ENCODE assay signal across 9 cellular contexts in genomic region chr5:157387683-157388093, GRCh38.
A peak's percentile ranks its signal among the peaks of the same experiment; 100 is the strongest.
DNase-seq lines count a peak whose midpoint lies in the region; ATAC-seq, FAIRE-seq and TF ChIP-seq lines count a peak whose summit lies in the region.
"Had no signal": no experiment of that assay in that cellular context is flagged by ENCODE, and none has a peak within 500 bp of the region (broad histone marks: within the 10 kb centered on the region; RNA-seq: fewer than 3 reads in every experiment).

No MANE protein-coding gene starts in this region.

- ATAC-seq in natural killer cell, result no peak
- no peak for ATAC-seq in GM19395 (IDR thresholded peaks at IDR 0.05; ENCODE audit: unreplicated experiment)
- ATAC-seq in GM19351 (IDR thresholded peaks at IDR 0.05; ENCODE audit: unreplicated experiment), result no peak
- ATAC-seq: GM12878 had no signal

- intact Hi-C loops in natural killer cell (cut with micrococcal nuclease), result no loop called here
- intact Hi-C loops in kidney (cut with DNase I), result no loop called here

- H3K27me3 Mint-ChIP-seq in natural killer cell (ENCODE audit: low read depth in 2 of 2), result no peaks in the 10 kb centered on the region

- peaks cover 42% of the 10 kb centered on the region for H3K36me3 Mint-ChIP-seq in natural killer cell

- no peak for TF ChIP-seq CTCF in AG09319 (IDR thresholded peaks at IDR 0.05; ENCODE audit: low read depth, low read length)
- TF ChIP-seq CTCF in epithelial cell of esophagus (IDR thresholded peaks at IDR 0.05; ENCODE audit: insufficient read depth, low read depth, low read length, missing control alignments), result no peak
- no peak for TF ChIP-seq CTCF in natural killer cell (IDR thresholded peaks at IDR 0.05)
- no peak for TF ChIP-seq CTCF in kidney (IDR thresholded peaks at IDR 0.05; ENCODE audit: borderline replicate concordance, extremely low read depth, insufficient read depth)

- H3K36me3 ChIP-seq in kidney (ENCODE audit: control insufficient read depth in 1 of 2, insufficient read depth in 2 of 2, low read length in 2 of 2), result peaks cover 30 to 52% of the 10 kb centered on the region in 2 donors

- H3K9ac ChIP-seq in kidney (ENCODE audit: low read length in 2 of 2), result no peak overlapping the region

- H3K4me3 Mint-ChIP-seq in natural killer cell, result no peak overlapping the region

- FAIRE-seq in kidney (lab: Jason Lieb, UNC), result no peak
- FAIRE-seq: GM12878 had no signal

- peak overlapping the region; percentile 80 to 88 for H3K27ac Mint-ChIP-seq in natural killer cell

- DNase-seq in AG09319 (ENCODE audit: extremely low read depth, low read depth), result peak; percentile 88
- peak; percentile 34 to 78 for DNase-seq in NCI-H446 (lab: John Stamatoyannopoulos, UW)
- peak; percentile 66 for DNase-seq in epithelial cell of esophagus (ENCODE audit: low read depth)
- no peak for DNase-seq in natural killer cell
- no peak for DNase-seq in kidney
- no peak for DNase-seq in SKM-1 treated with dmso at 0.1 percent for 144 hours (lab: John Stamatoyannopoulos, UW; ENCODE audit: unreplicated experiment)

- H3K9me3 Mint-ChIP-seq in natural killer cell, result no peaks in the 10 kb centered on the region

- H3K4me3 ChIP-seq in epithelial cell of esophagus (ENCODE audit: low read length), result no peak overlapping the region
- no peak overlapping the region for H3K4me3 ChIP-seq in kidney (ENCODE audit: low read length in 2 of 2)
- H3K4me3 ChIP-seq: GM12878 had no signal

- H3K9me3 ChIP-seq in kidney (ENCODE audit: control insufficient read depth in 1 of 2, low read length in 2 of 2), result no peaks in the 10 kb centered on the region

- peaks cover 10 to 28% of the 10 kb centered on the region in 2 donors for H3K4me1 Mint-ChIP-seq in natural killer cell

- no peaks in the 10 kb centered on the region for H3K4me1 ChIP-seq in kidney (ENCODE audit: control insufficient read depth in 1 of 2, insufficient read depth in 1 of 2, low read depth in 1 of 2, low read length in 2 of 2)

- H3K27ac ChIP-seq in kidney (ENCODE audit: low read depth in 2 of 2, low read length in 2 of 2), result no peak overlapping the region

Comparison
In these comparisons a context has a peak if more than half of its experiments do, and no peak if none do; other contexts are left out.
1. DNase-seq: peak in AG09319 (single experiment), NCI-H446 (2 of 2) and epithelial cell of esophagus (single experiment); none in natural killer cell (single experiment), kidney (single experiment) and SKM-1 treated with dmso at 0.1 percent for 144 hours (single experiment).